14 cellular contexts compared by ENCODE assay signal in the genomic region with DNA sequence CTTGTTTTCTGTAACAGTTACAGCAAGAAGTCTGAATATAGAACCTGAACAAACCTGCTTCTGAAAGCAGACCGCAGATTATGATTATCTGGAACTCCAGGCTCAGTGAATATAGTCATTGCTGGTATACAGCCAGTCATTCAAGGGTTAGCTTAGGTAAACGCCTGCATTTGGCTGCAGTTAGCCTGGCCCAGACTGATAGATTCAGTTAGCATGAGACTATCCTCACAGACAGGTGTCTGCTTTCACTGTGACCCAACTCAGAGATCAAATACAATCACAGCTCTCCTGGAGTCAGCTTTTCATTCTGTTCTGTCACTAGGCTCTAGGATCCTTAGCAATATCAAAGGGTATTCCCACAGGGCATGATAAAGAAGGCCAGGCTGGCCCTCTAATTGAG.
DNase-seq lines count a peak whose midpoint lies in the region; ATAC-seq and TF ChIP-seq lines count a peak whose summit lies in the region.
"Had no signal": no experiment of that assay in that cellular context is flagged by ENCODE, and none has a peak within 500 bp of the region (broad histone marks: within the 10 kb centered on the region; RNA-seq: fewer than 3 reads in every experiment).

No MANE protein-coding gene starts in this region.

- H3K4me3 ChIP-seq in A673 (ENCODE audit: low read depth, low read length, poor library complexity, severe bottlenecking), result no peak overlapping the region
- H3K4me3 ChIP-seq: BLaER1 treated with 17β-estradiol and CSF1 and Interleukin-3, amounts not matched to agents 10 nM and 100 nM; GM12878 had no signal

- peaks cover 10% of the 10 kb centered on the region for H3K4me1 Mint-ChIP-seq in WTC11
- no peaks in the 10 kb centered on the region for H3K4me1 Mint-ChIP-seq in activated CD8-positive, alpha-beta memory T cell treated with anti-CD3 and anti-CD28 coated beads, Interleukin-2, amount 10 ng/mL, durations not matched to agents 7 days and 5 days

- H3K27ac Mint-ChIP-seq in WTC11, result no peak overlapping the region
- no peak overlapping the region for H3K27ac Mint-ChIP-seq in activated CD8-positive, alpha-beta memory T cell treated with anti-CD3 and anti-CD28 coated beads, Interleukin-2, amount 10 ng/mL, durations not matched to agents 7 days and 5 days

- H3K36me3 Mint-ChIP-seq in WTC11, result no peaks in the 10 kb centered on the region
- no peaks in the 10 kb centered on the region for H3K36me3 Mint-ChIP-seq in activated CD8-positive, alpha-beta memory T cell treated with anti-CD3 and anti-CD28 coated beads, Interleukin-2, amount 10 ng/mL, durations not matched to agents 7 days and 5 days

- no peaks in the 10 kb centered on the region for H3K9me3 ChIP-seq in A673 (ENCODE audit: low read depth, low read length, poor library complexity, severe bottlenecking)
- H3K9me3 ChIP-seq: BLaER1 treated with 17β-estradiol and CSF1 and Interleukin-3, amounts not matched to agents 10 nM and 100 nM had no signal

- no TSS peak for BruUV-seq in A673 (replicated peaks; lab: Mats Ljungman, UMichigan)

- no peak for TF ChIP-seq CTCF in WTC11 (IDR thresholded peaks at IDR 0.05)
- TF ChIP-seq CTCF in A673 (conservative IDR thresholded peaks at IDR 0.05; ENCODE audit: low read depth, low read length), result no peak

- no peaks in the 10 kb centered on the region for H3K9me3 Mint-ChIP-seq in WTC11
- H3K9me3 Mint-ChIP-seq in activated CD8-positive, alpha-beta memory T cell treated with anti-CD3 and anti-CD28 coated beads, Interleukin-2, amount 10 ng/mL, durations not matched to agents 7 days and 5 days (ENCODE audit: low read depth), result no peaks in the 10 kb centered on the region

- H3K4me1 ChIP-seq in A673 (ENCODE audit: insufficient read depth, low read length, poor library complexity, severe bottlenecking), result no peaks in the 10 kb centered on the region
- H3K4me1 ChIP-seq: BLaER1 treated with 17β-estradiol and CSF1 and Interleukin-3, amounts not matched to agents 10 nM and 100 nM had no signal

- peak; percentile 7 for DNase-seq in DMS53 (lab: John Stamatoyannopoulos, UW)
- DNase-seq in DMS53 treated with DMSO at 0.1 percent for 48 hours (lab: John Stamatoyannopoulos, UW; ENCODE audit: unreplicated experiment), result no peak
- DNase-seq in ELF-1 (ENCODE audit: low read depth, low spot score), result peak; percentile 1
- no peak for DNase-seq in WTC11 (ENCODE audit: low spot score)
- DNase-seq in iPS-NIHi11 (ENCODE audit: low spot score), result peak; percentile 14
- DNase-seq in A673 (ENCODE audit: low spot score), result no peak
- no peak for DNase-seq in activated CD8-positive, alpha-beta memory T cell treated with anti-CD3 and anti-CD28 coated beads, Interleukin-2, amount 10 ng/mL, durations not matched to agents 7 days and 5 days
- no peak for DNase-seq in cerebellar cortex (ENCODE audit: low spot score)
- DNase-seq: Kasumi-1, NCI-H2029 treated with DMSO at 0.1 percent for 48 hours, NCI-H524 treated with DMSO at 0.1 percent for 48 hours had no signal

- H3K4me3 Mint-ChIP-seq in WTC11, result no peak overlapping the region
- H3K4me3 Mint-ChIP-seq in activated CD8-positive, alpha-beta memory T cell treated with anti-CD3 and anti-CD28 coated beads, Interleukin-2, amount 10 ng/mL, durations not matched to agents 7 days and 5 days, result no peak overlapping the region

- H3K36me3 ChIP-seq in A673 (ENCODE audit: insufficient read depth, low read length, poor library complexity, severe bottlenecking), result no peaks in the 10 kb centered on the region
- H3K36me3 ChIP-seq: BLaER1 treated with 17β-estradiol and CSF1 and Interleukin-3, amounts not matched to agents 10 nM and 100 nM had no signal

- no peaks in the 10 kb centered on the region for H3K27me3 ChIP-seq in A673 (replicated peaks; ENCODE audit: insufficient read depth, low read depth, low read length, poor library complexity)
- H3K27me3 ChIP-seq: BLaER1 treated with 17β-estradiol and CSF1 and Interleukin-3, amounts not matched to agents 10 nM and 100 nM had no signal

- no peaks in the 10 kb centered on the region for H3K27me3 Mint-ChIP-seq in WTC11 (ENCODE audit: low read depth)
- H3K27me3 Mint-ChIP-seq in activated CD8-positive, alpha-beta memory T cell treated with anti-CD3 and anti-CD28 coated beads, Interleukin-2, amount 10 ng/mL, durations not matched to agents 7 days and 5 days, result peaks cover 6% of the 10 kb centered on the region

- POLR2A ChIA-PET in WTC11 (lab: Charles Lee) (interaction anchor here (0.6 kb wide), 1 partner anchor 402 kb away, joined by 6 read pairs; no protein-coding TSS in a partner anchor), A673 (lab: Charles Lee; ENCODE audit: low non-redundant PET) (no interaction called here)

- peak; percentile 82 for ATAC-seq in WTC11
- ATAC-seq in activated CD8-positive, alpha-beta memory T cell treated with anti-CD3 and anti-CD28 coated beads, Interleukin-2, amount 10 ng/mL, durations not matched to agents 7 days and 5 days, result no peak
- ATAC-seq: GM12878 had no signal

- H3K27ac ChIP-seq in A673 (ENCODE audit: low read depth, low read length, poor library complexity, severe bottlenecking), result no peak overlapping the region
- H3K27ac ChIP-seq: 22Rv1; BLaER1 treated with 17β-estradiol and CSF1 and Interleukin-3, amounts not matched to agents 10 nM and 100 nM had no signal

- intact Hi-C loops in A673 (cut with micrococcal nuclease; ENCODE audit: unreplicated experiment), result loop anchor here (10.0 kb wide), 1 partner anchor 334 kb away; no protein-coding TSS in a partner anchor

- CTCF ChIA-PET in WTC11 (lab: Charles Lee) (interaction anchor here (1.2 kb wide), 1 partner anchor 379 kb away, joined by 3 read pairs; no protein-coding TSS in a partner anchor), A673 (lab: Charles Lee) (no interaction called here)
- CTCF ChIA-PET in activated CD8-positive, alpha-beta memory T cell treated with anti-CD3 and anti-CD28 coated beads, Interleukin-2, amount 10 ng/mL, durations not matched to agents 7 days and 5 days (lab: Charles Lee), result no interaction called here

TF ChIP-seq in WTC11, 78 proteins besides CTCF, POLR2A, EP300 and RAD21 (continues in another document):
- TF ChIP-seq, protein P1, sequence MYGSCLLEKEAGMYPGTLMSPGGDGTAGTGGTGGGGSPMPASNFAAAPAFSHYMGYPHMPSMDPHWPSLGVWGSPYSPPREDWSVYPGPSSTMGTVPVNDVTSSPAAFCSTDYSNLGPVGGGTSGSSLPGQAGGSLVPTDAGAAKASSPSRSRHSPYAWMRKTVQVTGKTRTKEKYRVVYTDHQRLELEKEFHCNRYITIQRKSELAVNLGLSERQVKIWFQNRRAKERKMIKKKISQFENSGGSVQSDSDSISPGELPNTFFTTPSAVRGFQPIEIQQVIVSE (CRISPR knock-in tag; IDR thresholded peaks at IDR 0.05; ENCODE audit: borderline replicate concordance), result no peak
- TF ChIP-seq ZNF138 (CRISPR knock-in tag; conservative IDR thresholded peaks at IDR 0.05) (no peak), NR1H2 (CRISPR knock-in tag; IDR thresholded peaks at IDR 0.05) (no peak), TP53 (CRISPR knock-in tag; IDR thresholded peaks at IDR 0.05) (no peak), HMGA2 (CRISPR knock-in tag; IDR thresholded peaks at IDR 0.05) (no peak), E2F1 (CRISPR knock-in tag; IDR thresholded peaks at IDR 0.05) (no peak), SP1 (CRISPR knock-in tag; conservative IDR thresholded peaks at IDR 0.05) (no peak), ZNF416 (CRISPR knock-in tag; IDR thresholded peaks at IDR 0.05) (no peak), ETV6 (CRISPR knock-in tag; IDR thresholded peaks at IDR 0.05) (no peak), USF2 (CRISPR knock-in tag; IDR thresholded peaks at IDR 0.05) (no peak), NR2C2 (CRISPR knock-in tag; IDR thresholded peaks at IDR 0.05) (no peak)
- TF ChIP-seq, protein P2, sequence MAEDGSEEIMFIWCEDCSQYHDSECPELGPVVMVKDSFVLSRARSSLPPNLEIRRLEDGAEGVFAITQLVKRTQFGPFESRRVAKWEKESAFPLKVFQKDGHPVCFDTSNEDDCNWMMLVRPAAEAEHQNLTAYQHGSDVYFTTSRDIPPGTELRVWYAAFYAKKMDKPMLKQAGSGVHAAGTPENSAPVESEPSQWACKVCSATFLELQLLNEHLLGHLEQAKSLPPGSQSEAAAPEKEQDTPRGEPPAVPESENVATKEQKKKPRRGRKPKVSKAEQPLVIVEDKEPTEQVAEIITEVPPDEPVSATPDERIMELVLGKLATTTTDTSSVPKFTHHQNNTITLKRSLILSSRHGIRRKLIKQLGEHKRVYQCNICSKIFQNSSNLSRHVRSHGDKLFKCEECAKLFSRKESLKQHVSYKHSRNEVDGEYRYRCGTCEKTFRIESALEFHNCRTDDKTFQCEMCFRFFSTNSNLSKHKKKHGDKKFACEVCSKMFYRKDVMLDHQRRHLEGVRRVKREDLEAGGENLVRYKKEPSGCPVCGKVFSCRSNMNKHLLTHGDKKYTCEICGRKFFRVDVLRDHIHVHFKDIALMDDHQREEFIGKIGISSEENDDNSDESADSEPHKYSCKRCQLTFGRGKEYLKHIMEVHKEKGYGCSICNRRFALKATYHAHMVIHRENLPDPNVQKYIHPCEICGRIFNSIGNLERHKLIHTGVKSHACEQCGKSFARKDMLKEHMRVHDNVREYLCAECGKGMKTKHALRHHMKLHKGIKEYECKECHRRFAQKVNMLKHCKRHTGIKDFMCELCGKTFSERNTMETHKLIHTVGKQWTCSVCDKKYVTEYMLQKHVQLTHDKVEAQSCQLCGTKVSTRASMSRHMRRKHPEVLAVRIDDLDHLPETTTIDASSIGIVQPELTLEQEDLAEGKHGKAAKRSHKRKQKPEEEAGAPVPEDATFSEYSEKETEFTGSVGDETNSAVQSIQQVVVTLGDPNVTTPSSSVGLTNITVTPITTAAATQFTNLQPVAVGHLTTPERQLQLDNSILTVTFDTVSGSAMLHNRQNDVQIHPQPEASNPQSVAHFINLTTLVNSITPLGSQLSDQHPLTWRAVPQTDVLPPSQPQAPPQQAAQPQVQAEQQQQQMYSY (CRISPR knock-in tag; IDR thresholded peaks at IDR 0.05), result no peak

Comparison
In these comparisons a context has a peak if more than half of its experiments do, and no peak if none do; other contexts are left out.
1. DNase-seq: peak in DMS53 (single experiment), ELF-1 (single experiment) and iPS-NIHi11 (single experiment); none in DMS53 treated with DMSO at 0.1 percent for 48 hours (single experiment), WTC11 (single experiment), A673 (single experiment), activated CD8-positive, alpha-beta memory T cell treated with anti-CD3 and anti-CD28 coated beads, Interleukin-2, amount 10 ng/mL, durations not matched to agents 7 days and 5 days (single experiment) and cerebellar cortex (single experiment).